In genomic region chr15:90851114-90851513, GRCh38 we compare ENCODE assay signal across 17 cellular contexts. TPM values are rescaled to one million over a fixed set of nuclear protein-coding genes. Genes with fewer than 3 reads are reported as not detected.
DNase-seq lines count a peak whose midpoint lies in the region; ATAC-seq, FAIRE-seq and TF ChIP-seq lines count a peak whose summit lies in the region.
"Had no signal": no experiment of that assay in that cellular context is flagged by ENCODE, and none has a peak within 500 bp of the region (broad histone marks: within the 10 kb centered on the region; RNA-seq: fewer than 3 reads in every experiment).

No MANE protein-coding gene starts in this region.

- peak; percentile 46 for DNase-seq in activated gamma-delta T cell treated with Interleukin-2 at 50 U/mL for 16 hours
- no peak for DNase-seq in activated gamma-delta T cell (lab: John Stamatoyannopoulos, UW)
- peak; percentile 87 for DNase-seq in activated CD4-positive, alpha-beta T cell treated with anti-CD3 and anti-CD28 coated beads, Interleukin-2, amount 10 ng/mL, durations not matched to agents 24 days and 14 days
- DNase-seq in GM12878 (ENCODE audit: low read depth, low spot score): no peak
- peak; percentile 59 for DNase-seq in stimulated activated naive CD8-positive, alpha-beta T cell treated with anti-CD3 and anti-CD28 coated beads, Interleukin-15, Interleukin-2, amounts not matched to agents 100 U/mL and 50 U/mL, for 24 hours
- DNase-seq in ovary: no peak
- DNase-seq in Ammon's horn (ENCODE audit: low spot score): no peak
- DNase-seq in NCI-H1436 treated with DMSO at 0.1 percent for 48 hours (lab: John Stamatoyannopoulos, UW): no peak
- DNase-seq: DMS153, Kasumi-1, NCI-H1694, NCI-H524, nephron progenitor cell, right lobe of liver had no signal

- POLR2A ChIA-PET in GM12878 (lab: Charles Lee): interaction anchor here (0.6 to 1.3 kb wide), 4 partner anchors 19 to 105 kb away, joined by 3 to 6 read pairs (median 4); no protein-coding TSS in a partner anchor

- no peak overlapping the region for H3K4me2 ChIP-seq in GM12878 (ENCODE audit: control insufficient read depth, insufficient read depth)

- SMC1A ChIA-PET in GM12878 (lab: Charles Lee; ENCODE audit: uncharacterized antibody, unreplicated experiment): interaction anchor here (0.6 to 2.8 kb wide), 9 partner anchors 9 to 1011 kb away, joined by 3 to 19 read pairs (median 4); no protein-coding TSS in a partner anchor

- H3K27me3 Mint-ChIP-seq in activated CD4-positive, alpha-beta T cell treated with anti-CD3 and anti-CD28 coated beads, Interleukin-2, amount 10 ng/mL, durations not matched to agents 24 days and 14 days: no peaks in the 10 kb centered on the region

- peaks cover 34% of the 10 kb centered on the region for H3K36me3 Mint-ChIP-seq in activated CD4-positive, alpha-beta T cell treated with anti-CD3 and anti-CD28 coated beads, Interleukin-2, amount 10 ng/mL, durations not matched to agents 24 days and 14 days (ENCODE audit: low read depth)

- H3K27me3 ChIP-seq in GM12878 (replicated peaks in 1 of 2; ENCODE audit: control insufficient read depth in 2 of 2, insufficient read depth in 2 of 2, low read length in 1 of 2): no peaks in the 10 kb centered on the region
- no peaks in the 10 kb centered on the region for H3K27me3 ChIP-seq in ovary
- H3K27me3 ChIP-seq: ascending aorta, Peyer's patch, right lobe of liver had no signal

- TF ChIP-seq CTCF in GM12878 (IDR thresholded peaks at IDR 0.05 in 2 of 3, conservative IDR thresholded peaks at IDR 0.05 in 1 of 3; ENCODE audit: control insufficient read depth in 2 of 3, extremely low read depth in 1 of 3, insufficient read depth in 1 of 3, low read depth in 3 of 3, low read length in 3 of 3) (no peak), ovary (IDR thresholded peaks at IDR 0.05) (no peak)

- peak overlapping the region; percentile 32; the same call in 1 of the 2 replicates for H3K27ac ChIP-seq in GM12878 (ENCODE audit: control insufficient read depth, insufficient read depth)
- H3K27ac ChIP-seq in ovary: no peak overlapping the region
- H3K27ac ChIP-seq: ascending aorta, right lobe of liver had no signal

- no TSS peak for BruUV-seq in GM12878 (replicated peaks; lab: Mats Ljungman, UMichigan)

- no peak for ATAC-seq in GM12878
- no peak for ATAC-seq in stimulated activated naive CD8-positive, alpha-beta T cell treated with anti-CD3 and anti-CD28 coated beads, Interleukin-15, Interleukin-2, amounts not matched to agents 100 U/mL and 50 U/mL, for 24 hours
- ATAC-seq: left lobe of liver, right lobe of liver had no signal

- CTCF ChIA-PET in GM12878 (lab: Yijun Ruan, JAX): interaction anchor here (0.9 to 2.0 kb wide), 3 partner anchors 12 to 81 kb away, joined by 3 to 6 read pairs (median 3); no protein-coding TSS in a partner anchor

- intact Hi-C loops in activated CD4-positive, alpha-beta T cell treated with anti-CD3 and anti-CD28 coated beads, Interleukin-2, amount 10 ng/mL, durations not matched to agents 24 days and 14 days (cut with micrococcal nuclease): loop anchor here (10.0 kb wide), 1 partner anchor 446 kb away; no protein-coding TSS in a partner anchor
- intact Hi-C loops in GM12878 (cut with micrococcal nuclease; ENCODE audit: unreplicated experiment): loop anchor here (10.0 kb wide), 1 partner anchor 84 kb away; the partner anchor contains the start of genes HDDC3 and UNC45A
- intact Hi-C loops in ovary (cut with DNase I): no loop called here

- peaks cover 44% of the 10 kb centered on the region for H3K4me1 ChIP-seq in GM12878 (ENCODE audit: control insufficient read depth, insufficient read depth, low read length)
- H3K4me1 ChIP-seq in ovary (ENCODE audit: insufficient read depth): no peaks in the 10 kb centered on the region
- H3K4me1 ChIP-seq: ascending aorta, right lobe of liver had no signal

- no peaks in the 10 kb centered on the region for H3K36me3 ChIP-seq in GM12878 (ENCODE audit: control insufficient read depth in 2 of 2, insufficient read depth in 2 of 2, low read length in 1 of 2)
- no peaks in the 10 kb centered on the region for H3K36me3 ChIP-seq in ovary
- H3K36me3 ChIP-seq: ascending aorta, Peyer's patch, right lobe of liver had no signal

- H3K9me3 ChIP-seq in GM12878 (replicated peaks; ENCODE audit: control insufficient read depth, insufficient read depth, low read length) (no peaks in the 10 kb centered on the region; the same call in 2 of the 3 replicates), ovary (no peaks in the 10 kb centered on the region)
- H3K9me3 ChIP-seq: ascending aorta, Peyer's patch, right lobe of liver had no signal

- peaks cover 5% of the 10 kb centered on the region for H3K9me3 Mint-ChIP-seq in activated CD4-positive, alpha-beta T cell treated with anti-CD3 and anti-CD28 coated beads, Interleukin-2, amount 10 ng/mL, durations not matched to agents 24 days and 14 days
- H3K9me3 Mint-ChIP-seq: nephron progenitor cell had no signal

- no peaks in the 10 kb centered on the region for H4K20me1 ChIP-seq in GM12878 (ENCODE audit: control insufficient read depth, insufficient read depth)

- no peak for TF ChIP-seq RAD21 in GM12878 (IDR thresholded peaks at IDR 0.05; ENCODE audit: insufficient read depth, low read depth, low read length)

- H3K4me1 Mint-ChIP-seq in activated CD4-positive, alpha-beta T cell treated with anti-CD3 and anti-CD28 coated beads, Interleukin-2, amount 10 ng/mL, durations not matched to agents 24 days and 14 days: peaks cover 60% of the 10 kb centered on the region

- H3K4me3 ChIP-seq in GM12878: no peak overlapping the region
- H3K4me3 ChIP-seq in ovary: no peak overlapping the region
- H3K4me3 ChIP-seq: ascending aorta, Peyer's patch, right lobe of liver had no signal

- no peak for TF ChIP-seq POLR2A in GM12878 (IDR thresholded peaks at IDR 0.05; ENCODE audit: low read depth, low read length)
- no peak for TF ChIP-seq POLR2A in ovary (IDR thresholded peaks at IDR 0.05)

- no peak for FAIRE-seq in GM12878 (lab: Jason Lieb, UNC)

- no peaks in the 10 kb centered on the region for H3K79me2 ChIP-seq in GM12878 (ENCODE audit: control insufficient read depth, insufficient read depth, low read length)

- WGBS in GM12878 (ENCODE audit: insufficient coverage, insufficient replicate concordance, low lambda C conversion rate, missing lambda C conversion rate): 45% methylated on average over 6 of the region's 6 CpGs
- 79 to 85% (median 82%) methylated on average over 6 of the region's 6 CpGs for WGBS in ovary, 3 donors

- RAD21 ChIA-PET in GM12878 (lab: Charles Lee; ENCODE audit: unreplicated experiment): interaction anchor here (0.6 to 3.3 kb wide), 6 partner anchors 11 to 83 kb away, joined by 3 to 19 read pairs (median 3); partner anchors contain the start of gene UNC45A

- no peak overlapping the region for H3K9ac ChIP-seq in GM12878 (ENCODE audit: control insufficient read depth, insufficient read depth, low read length)

- in situ Hi-C loops in GM12878 (cut with MboI): no loop called here

- H2AFZ ChIP-seq in GM12878 (ENCODE audit: control insufficient read depth, low read depth, low read length): no peak overlapping the region

- TF ChIP-seq EP300 in GM12878 (IDR thresholded peaks at IDR 0.05; ENCODE audit: borderline replicate concordance in 1 of 2, control insufficient read depth in 1 of 2, low read depth in 2 of 2, low read length in 2 of 2) (no peak), ovary (IDR thresholded peaks at IDR 0.05) (no peak)

- peak overlapping the region; percentile 72 for H3K4me3 Mint-ChIP-seq in activated CD4-positive, alpha-beta T cell treated with anti-CD3 and anti-CD28 coated beads, Interleukin-2, amount 10 ng/mL, durations not matched to agents 24 days and 14 days
- H3K4me3 Mint-ChIP-seq: nephron progenitor cell had no signal

- H3K27ac Mint-ChIP-seq in activated CD4-positive, alpha-beta T cell treated with anti-CD3 and anti-CD28 coated beads, Interleukin-2, amount 10 ng/mL, durations not matched to agents 24 days and 14 days: peak overlapping the region; percentile 94
- H3K27ac Mint-ChIP-seq: nephron progenitor cell had no signal

RNA-seq across cellular contexts. Expression of gene FURIN, which starts 17.3 kb away (rescaled TPM):
- total RNA-seq in activated CD4-positive, alpha-beta T cell treated with anti-CD3 and anti-CD28 coated beads, Interleukin-2, amount 10 ng/mL, durations not matched to agents 24 days and 14 days: 432 TPM in 2 replicates
- total RNA-seq in GM12878 (2013; cell fraction: nucleolus; rRNA removed): 47.7 and 63.7 TPM in 2 replicates
- total RNA-seq in GM12878 (2014; rRNA removed): 20.8 and 24.5 TPM in 2 replicates
- 9.9 and 11.2 TPM in 2 replicates for total RNA-seq in GM12878 (2014; rRNA removed; fragmentation: Illumina TruSeq; extraction: Trizol)
- 36.9 and 39.9 TPM in 2 replicates for total RNA-seq in GM12878 (2021)
- 10.8 TPM for polyA plus RNA-seq in GM12878 (2011; ENCODE audit: low read depth)
- 1.9 and 5.6 TPM in 2 replicates for polyA plus RNA-seq in GM12878 (2011; rRNA removed)
- 8.3 and 8.8 TPM in 2 replicates for polyA plus RNA-seq in GM12878 (2011; cell fraction: cytosol; rRNA removed)
- polyA plus RNA-seq in GM12878 (2011; cell fraction: nucleus; rRNA removed): 11.4 and 16.8 TPM in 2 replicates
- 21.1 and 27.0 TPM in 2 replicates for polyA plus RNA-seq in GM12878 (2012)
- polyA plus RNA-seq in GM12878 (2014; fragmentation: Illumina TruSeq; extraction: Trizol): 3.3 and 10.1 TPM in 2 replicates
- polyA plus RNA-seq in GM12878 (2014; fragmentation: Nextera tagmentation; extraction: Ambion mirVana): 1 to 10 TPM in 1 of 2 experiments, under 1 TPM in 1; 0.47 to 1.3 TPM
- 23.2 and 26.3 TPM in 2 replicates for polyA plus RNA-seq in GM12878 (2014; rRNA removed)
- polyA plus RNA-seq in GM12878 (2016; fragmentation: Nextera tagmentation; extraction: Ambion mirVana): 1 to 10 TPM; 5.6 to 5.9 TPM
- polyA minus RNA-seq in GM12878 (2011; rRNA and poly(A)+ RNA removed): 7.2 and 13.4 TPM in 2 replicates
- polyA minus RNA-seq in GM12878 (2011; cell fraction: cytosol; rRNA and poly(A)+ RNA removed): 5.5 and 10.8 TPM in 2 replicates
- polyA minus RNA-seq in GM12878 (2011; cell fraction: nucleus; rRNA and poly(A)+ RNA removed): 5.2 and 5.9 TPM in 2 replicates
- 10 to 100 TPM; 17.9 to 38.6 (median 35.1) TPM for total RNA-seq in ovary
- polyA plus RNA-seq in ovary: 10 to 100 TPM in 1 of 2 donors, 1 to 10 TPM in 1; 6.2 to 33.7 TPM

RNA-seq across cellular contexts. Expression of gene FES, which starts 33.2 kb away (rescaled TPM):
- 32.5 and 33.7 TPM in 2 replicates for total RNA-seq in activated CD4-positive, alpha-beta T cell treated with anti-CD3 and anti-CD28 coated beads, Interleukin-2, amount 10 ng/mL, durations not matched to agents 24 days and 14 days
- total RNA-seq in GM12878 (2013; cell fraction: nucleolus; rRNA removed): 21.3 and 22.9 TPM in 2 replicates
- total RNA-seq in GM12878 (2014; rRNA removed) (19.5 and 21.7 TPM in 2 replicates), GM12878 (2014; rRNA removed; fragmentation: Illumina TruSeq; extraction: Trizol) (6.1 and 7.0 TPM in 2 replicates), GM12878 (2021) (17.7 and 23.9 TPM in 2 replicates), ovary (10 to 100 TPM; 20.0 to 37.2 (median 24.8) TPM)
- 2.3 TPM for polyA plus RNA-seq in GM12878 (2011; ENCODE audit: low read depth)
- polyA plus RNA-seq in GM12878 (2011; rRNA removed) (0.07 and 0.09 TPM in 2 replicates), GM12878 (2014; fragmentation: Illumina TruSeq; extraction: Trizol) (0.60 and 3.8 TPM in 2 replicates), GM12878 (2014; fragmentation: Nextera tagmentation; extraction: Ambion mirVana) (1 to 10 TPM in 1 of 2 experiments, under 1 TPM in 1; 0.56 to 1.0 TPM), GM12878 (2014; rRNA removed) (14.6 and 20.6 TPM in 2 replicates), GM12878 (2016; fragmentation: Nextera tagmentation; extraction: Ambion mirVana) (10 to 100 TPM; 12.7 to 16.1 TPM), ovary (10 to 100 TPM in 1 of 2 donors, 1 to 10 TPM in 1; 2.2 to 25.6 TPM)
- 0.12 and 0.13 TPM in 2 replicates for polyA plus RNA-seq in GM12878 (2011; cell fraction: cytosol; rRNA removed)
- 0.28 and 0.34 TPM in 2 replicates for polyA plus RNA-seq in GM12878 (2011; cell fraction: nucleus; rRNA removed)
- 6.4 and 6.7 TPM in 2 replicates for polyA plus RNA-seq in GM12878 (2012)
- polyA minus RNA-seq in GM12878 (2011; rRNA and poly(A)+ RNA removed): 0.10 TPM in 1 of 2 replicates, not detected in the other
- 0.83 TPM in 1 of 2 replicates, not detected in the other for polyA minus RNA-seq in GM12878 (2011; cell fraction: cytosol; rRNA and poly(A)+ RNA removed)
- 0.73 and 0.96 TPM in 2 replicates for polyA minus RNA-seq in GM12878 (2011; cell fraction: nucleus; rRNA and poly(A)+ RNA removed)

RNA-seq across cellular contexts. Expression of gene MAN2A2, which starts 52.0 kb away (rescaled TPM):
- 196 and 206 TPM in 2 replicates for total RNA-seq in activated CD4-positive, alpha-beta T cell treated with anti-CD3 and anti-CD28 coated beads, Interleukin-2, amount 10 ng/mL, durations not matched to agents 24 days and 14 days
- 183 and 231 TPM in 2 replicates for total RNA-seq in GM12878 (2013; cell fraction: nucleolus; rRNA removed)
- 25.4 and 29.5 TPM in 2 replicates for total RNA-seq in GM12878 (2014; rRNA removed)
- total RNA-seq in GM12878 (2014; rRNA removed; fragmentation: Illumina TruSeq; extraction: Trizol): 16.6 and 18.0 TPM in 2 replicates
- total RNA-seq in GM12878 (2021): 62.4 and 79.4 TPM in 2 replicates
- polyA plus RNA-seq in GM12878 (2011; ENCODE audit: low read depth): 21.4 TPM
- 19.4 and 38.9 TPM in 2 replicates for polyA plus RNA-seq in GM12878 (2011; rRNA removed)
- 46.4 and 74.6 TPM in 2 replicates for polyA plus RNA-seq in GM12878 (2011; cell fraction: cytosol; rRNA removed)
- polyA plus RNA-seq in GM12878 (2011; cell fraction: nucleus; rRNA removed): 937 and 972 TPM in 2 replicates
- 39.6 and 54.1 TPM in 2 replicates for polyA plus RNA-seq in GM12878 (2012)
- polyA plus RNA-seq in GM12878 (2014; fragmentation: Illumina TruSeq; extraction: Trizol): 26.9 and 47.8 TPM in 2 replicates
- polyA plus RNA-seq in GM12878 (2014; fragmentation: Nextera tagmentation; extraction: Ambion mirVana): 1 to 10 TPM; 4.2 to 4.4 TPM
- 66.4 and 71.1 TPM in 2 replicates for polyA plus RNA-seq in GM12878 (2014; rRNA removed)
- polyA plus RNA-seq in GM12878 (2016; fragmentation: Nextera tagmentation; extraction: Ambion mirVana): 10 to 100 TPM; 13.7 to 16.8 TPM
- 36.3 and 44.3 TPM in 2 replicates for polyA minus RNA-seq in GM12878 (2011; rRNA and poly(A)+ RNA removed)
- polyA minus RNA-seq in GM12878 (2011; cell fraction: cytosol; rRNA and poly(A)+ RNA removed): 8.0 and 15.0 TPM in 2 replicates
- 124 and 200 TPM in 2 replicates for polyA minus RNA-seq in GM12878 (2011; cell fraction: nucleus; rRNA and poly(A)+ RNA removed)
- 10 to 100 TPM; 25.3 to 66.5 (median 39.5) TPM for total RNA-seq in ovary
- 10 to 100 TPM; 25.8 to 29.1 TPM for polyA plus RNA-seq in ovary

Comparison
In these comparisons a context has a peak if more than half of its experiments do, and no peak if none do; other contexts are left out.
1. DNase-seq: peak in activated gamma-delta T cell treated with Interleukin-2 at 50 U/mL for 16 hours (single experiment), activated CD4-positive, alpha-beta T cell treated with anti-CD3 and anti-CD28 coated beads, Interleukin-2, amount 10 ng/mL, durations not matched to agents 24 days and 14 days (single experiment) and stimulated activated naive CD8-positive, alpha-beta T cell treated with anti-CD3 and anti-CD28 coated beads, Interleukin-15, Interleukin-2, amounts not matched to agents 100 U/mL and 50 U/mL, for 24 hours (single experiment); none in activated gamma-delta T cell (single experiment), GM12878 (single experiment), ovary (0 of 5), Ammon's horn (single experiment) and NCI-H1436 treated with DMSO at 0.1 percent for 48 hours (single experiment).
2. intact Hi-C loops: an anchor here in activated CD4-positive, alpha-beta T cell treated with anti-CD3 and anti-CD28 coated beads, Interleukin-2, amount 10 ng/mL, durations not matched to agents 24 days and 14 days (10.0 kb wide) and GM12878 (10.0 kb wide); none called in ovary.